ENCODE assay signal across 11 cellular contexts in the genomic region with DNA sequence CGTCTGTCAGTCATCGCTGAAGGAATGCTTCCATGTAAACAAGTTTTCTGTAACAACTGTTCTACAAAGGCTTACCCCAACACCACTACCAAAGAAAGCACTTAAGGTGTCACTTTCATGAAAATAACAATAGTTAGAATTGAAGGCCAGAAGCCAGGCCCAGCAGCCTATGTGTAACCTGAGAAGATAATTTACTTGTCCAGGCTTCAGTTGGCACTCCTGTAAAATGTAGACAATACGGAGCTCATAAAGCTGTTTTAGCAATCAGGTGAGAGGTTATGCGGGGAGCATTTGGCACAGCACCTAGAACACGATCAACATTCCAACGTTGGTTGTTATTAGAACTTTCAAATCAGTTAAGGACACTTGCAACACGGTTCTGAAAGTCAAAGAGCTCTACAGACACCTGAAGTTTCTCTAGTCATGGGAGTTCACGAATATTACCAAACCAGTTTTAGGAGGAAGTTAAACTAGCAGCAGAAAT. TPM values are rescaled to one million over a fixed set of nuclear protein-coding genes. Genes with fewer than 3 reads are reported as not detected.
DNase-seq lines count a peak whose midpoint lies in the region; ATAC-seq, FAIRE-seq and TF ChIP-seq lines count a peak whose summit lies in the region.
"Had no signal": no experiment of that assay in that cellular context is flagged by ENCODE, and none has a peak within 500 bp of the region (broad histone marks: within the 10 kb centered on the region; RNA-seq: fewer than 3 reads in every experiment).

No MANE protein-coding gene starts in this region.

- peak overlapping the region; percentile 25 for H3K27ac ChIP-seq in suprapubic skin

- DNase-seq in NCI-H82 (lab: John Stamatoyannopoulos, UW): peak; percentile 30
- DNase-seq in NCI-H82 treated with DMSO at 0.1 percent for 48 hours (lab: John Stamatoyannopoulos, UW; ENCODE audit: unreplicated experiment): no peak
- peak; percentile 82 for DNase-seq in NCI-H748 (lab: John Stamatoyannopoulos, UW; ENCODE audit: unreplicated experiment)
- no peak for DNase-seq in left ventricle myocardium superior
- no peak for DNase-seq in suprapubic skin (ENCODE audit: low spot score in 2 of 2)
- DNase-seq in ureter (ENCODE audit: low spot score): no peak
- DNase-seq in RCC 7860 (ENCODE audit: low spot score): no peak
- DNase-seq: activated CD4-positive, CD25-positive, alpha-beta regulatory T cell; activated naive CD4-positive, alpha-beta T cell treated with Interleukin-2 at 50 U/mL for 16 hours; GDM1 had no signal

- TF ChIP-seq EP300 in suprapubic skin (IDR thresholded peaks at IDR 0.05): no peak

- WGBS in suprapubic skin: 59% methylated on average over 8 of the region's 8 CpGs

- H3K9me3 ChIP-seq in suprapubic skin: no peaks in the 10 kb centered on the region

- ATAC-seq in left ventricle myocardium superior (peak; percentile 87), HG02970 (IDR thresholded peaks at IDR 0.05; ENCODE audit: low FRiP score, unreplicated experiment) (no peak)

- peaks cover 15% of the 10 kb centered on the region for H3K4me1 ChIP-seq in suprapubic skin

- H3K4me3 ChIP-seq in suprapubic skin: no peak overlapping the region

- no peaks in the 10 kb centered on the region for H3K36me3 ChIP-seq in suprapubic skin

- no peaks in the 10 kb centered on the region for H3K27me3 ChIP-seq in suprapubic skin

- no peak for TF ChIP-seq POLR2A in suprapubic skin (IDR thresholded peaks at IDR 0.05)

- intact Hi-C loops in left ventricle myocardium superior (cut with micrococcal nuclease): no loop called here

- no peak for TF ChIP-seq CTCF in suprapubic skin (IDR thresholded peaks at IDR 0.05)

- FAIRE-seq in RCC 7860 (lab: Jason Lieb, UNC): no peak

RNA-seq across cellular contexts. Expression of gene ADGRA3, which starts 15.7 kb away (rescaled TPM):
- total RNA-seq in left ventricle myocardium superior (37.3 TPM), suprapubic skin (10 to 100 TPM; 10.4 to 32.2 (median 19.8) TPM), ureter (24.8 TPM)

Comparison
In these comparisons a context has a peak if more than half of its experiments do, and no peak if none do; other contexts are left out.
1. DNase-seq: peak in NCI-H82 (single experiment) and NCI-H748 (single experiment); none in NCI-H82 treated with DMSO at 0.1 percent for 48 hours (single experiment), left ventricle myocardium superior (single experiment), suprapubic skin (0 of 2), ureter (single experiment) and RCC 7860 (single experiment).